Comparison of ENCODE assay signal across 1 cellular context in genomic region chr9:92669527-92669889, GRCh38.
TF ChIP-seq lines count a peak whose summit lies in the region.

No MANE protein-coding gene starts in this region.

TF ChIP-seq in GM23338, 12 proteins besides CTCF, POLR2A, EP300 and RAD21 (continued from another document):
- TF ChIP-seq, protein P1, sequence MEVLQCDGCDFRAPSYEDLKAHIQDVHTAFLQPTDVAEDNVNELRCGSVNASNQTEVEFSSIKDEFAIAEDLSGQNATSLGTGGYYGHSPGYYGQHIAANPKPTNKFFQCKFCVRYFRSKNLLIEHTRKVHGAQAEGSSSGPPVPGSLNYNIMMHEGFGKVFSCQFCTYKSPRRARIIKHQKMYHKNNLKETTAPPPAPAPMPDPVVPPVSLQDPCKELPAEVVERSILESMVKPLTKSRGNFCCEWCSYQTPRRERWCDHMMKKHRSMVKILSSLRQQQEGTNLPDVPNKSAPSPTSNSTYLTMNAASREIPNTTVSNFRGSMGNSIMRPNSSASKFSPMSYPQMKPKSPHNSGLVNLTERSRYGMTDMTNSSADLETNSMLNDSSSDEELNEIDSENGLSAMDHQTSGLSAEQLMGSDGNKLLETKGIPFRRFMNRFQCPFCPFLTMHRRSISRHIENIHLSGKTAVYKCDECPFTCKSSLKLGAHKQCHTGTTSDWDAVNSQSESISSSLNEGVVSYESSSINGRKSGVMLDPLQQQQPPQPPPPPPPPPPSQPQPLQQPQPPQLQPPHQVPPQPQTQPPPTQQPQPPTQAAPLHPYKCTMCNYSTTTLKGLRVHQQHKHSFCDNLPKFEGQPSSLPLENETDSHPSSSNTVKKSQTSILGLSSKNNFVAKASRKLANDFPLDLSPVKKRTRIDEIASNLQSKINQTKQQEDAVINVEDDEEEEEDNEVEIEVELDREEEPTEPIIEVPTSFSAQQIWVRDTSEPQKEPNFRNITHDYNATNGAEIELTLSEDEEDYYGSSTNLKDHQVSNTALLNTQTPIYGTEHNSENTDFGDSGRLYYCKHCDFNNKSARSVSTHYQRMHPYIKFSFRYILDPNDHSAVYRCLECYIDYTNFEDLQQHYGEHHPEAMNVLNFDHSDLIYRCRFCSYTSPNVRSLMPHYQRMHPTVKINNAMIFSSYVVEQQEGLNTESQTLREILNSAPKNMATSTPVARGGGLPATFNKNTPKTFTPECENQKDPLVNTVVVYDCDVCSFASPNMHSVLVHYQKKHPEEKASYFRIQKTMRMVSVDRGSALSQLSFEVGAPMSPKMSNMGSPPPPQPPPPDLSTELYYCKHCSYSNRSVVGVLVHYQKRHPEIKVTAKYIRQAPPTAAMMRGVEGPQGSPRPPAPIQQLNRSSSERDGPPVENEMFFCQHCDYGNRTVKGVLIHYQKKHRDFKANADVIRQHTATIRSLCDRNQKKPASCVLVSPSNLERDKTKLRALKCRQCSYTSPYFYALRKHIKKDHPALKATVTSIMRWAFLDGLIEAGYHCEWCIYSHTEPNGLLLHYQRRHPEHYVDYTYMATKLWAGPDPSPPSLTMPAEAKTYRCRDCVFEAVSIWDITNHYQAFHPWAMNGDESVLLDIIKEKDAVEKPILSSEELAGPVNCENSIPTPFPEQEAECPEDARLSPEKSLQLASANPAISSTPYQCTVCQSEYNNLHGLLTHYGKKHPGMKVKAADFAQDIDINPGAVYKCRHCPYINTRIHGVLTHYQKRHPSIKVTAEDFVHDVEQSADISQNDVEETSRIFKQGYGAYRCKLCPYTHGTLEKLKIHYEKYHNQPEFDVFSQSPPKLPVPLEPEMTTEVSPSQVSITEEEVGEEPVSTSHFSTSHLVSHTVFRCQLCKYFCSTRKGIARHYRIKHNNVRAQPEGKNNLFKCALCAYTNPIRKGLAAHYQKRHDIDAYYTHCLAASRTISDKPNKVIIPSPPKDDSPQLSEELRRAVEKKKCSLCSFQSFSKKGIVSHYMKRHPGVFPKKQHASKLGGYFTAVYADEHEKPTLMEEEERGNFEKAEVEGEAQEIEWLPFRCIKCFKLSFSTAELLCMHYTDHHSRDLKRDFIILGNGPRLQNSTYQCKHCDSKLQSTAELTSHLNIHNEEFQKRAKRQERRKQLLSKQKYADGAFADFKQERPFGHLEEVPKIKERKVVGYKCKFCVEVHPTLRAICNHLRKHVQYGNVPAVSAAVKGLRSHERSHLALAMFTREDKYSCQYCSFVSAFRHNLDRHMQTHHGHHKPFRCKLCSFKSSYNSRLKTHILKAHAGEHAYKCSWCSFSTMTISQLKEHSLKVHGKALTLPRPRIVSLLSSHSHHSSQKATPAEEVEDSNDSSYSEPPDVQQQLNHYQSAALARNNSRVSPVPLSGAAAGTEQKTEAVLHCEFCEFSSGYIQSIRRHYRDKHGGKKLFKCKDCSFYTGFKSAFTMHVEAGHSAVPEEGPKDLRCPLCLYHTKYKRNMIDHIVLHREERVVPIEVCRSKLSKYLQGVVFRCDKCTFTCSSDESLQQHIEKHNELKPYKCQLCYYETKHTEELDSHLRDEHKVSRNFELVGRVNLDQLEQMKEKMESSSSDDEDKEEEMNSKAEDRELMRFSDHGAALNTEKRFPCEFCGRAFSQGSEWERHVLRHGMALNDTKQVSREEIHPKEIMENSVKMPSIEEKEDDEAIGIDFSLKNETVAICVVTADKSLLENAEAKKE (CRISPR knock-in tag; IDR thresholded peaks at IDR 0.05): no peak
- TF ChIP-seq ZNF331 (CRISPR knock-in tag; IDR thresholded peaks at IDR 0.05; ENCODE audit: low read depth): no peak
- TF ChIP-seq ZNF114 (CRISPR knock-in tag; IDR thresholded peaks at IDR 0.05): no peak
- no peak for TF ChIP-seq EZH2phosphoT487 (IDR thresholded peaks at IDR 0.05; ENCODE audit: unreplicated experiment)
